15 cellular contexts compared by ENCODE assay signal in the genomic region with DNA sequence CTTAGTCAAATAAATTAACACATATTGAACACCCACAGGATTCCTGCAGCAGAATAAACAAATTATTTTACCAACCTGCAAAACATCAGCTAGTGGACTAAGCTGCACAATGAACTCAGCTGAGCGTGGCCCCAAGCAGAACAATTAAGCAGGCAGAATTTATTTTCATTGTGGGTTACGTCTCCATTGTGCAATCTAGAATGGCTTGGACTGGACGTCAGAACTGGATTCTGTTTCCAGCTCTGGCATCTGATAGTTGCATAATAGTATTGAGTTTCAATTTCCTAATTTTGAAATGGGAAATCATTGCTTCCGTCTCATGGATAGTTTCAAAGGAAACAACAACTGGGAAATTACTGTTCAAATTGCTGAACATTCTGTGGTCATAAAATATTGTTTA. TPM values are rescaled to one million over a fixed set of nuclear protein-coding genes. Genes with fewer than 3 reads are reported as not detected.
DNase-seq lines count a peak whose midpoint lies in the region; ATAC-seq, FAIRE-seq and TF ChIP-seq lines count a peak whose summit lies in the region.
"Had no signal": no experiment of that assay in that cellular context is flagged by ENCODE, and none has a peak within 500 bp of the region (broad histone marks: within the 10 kb centered on the region; RNA-seq: fewer than 3 reads in every experiment).

No MANE protein-coding gene starts in this region.

- FAIRE-seq in frontal cortex (lab: Jason Lieb, UNC) = no peak
- FAIRE-seq: GM12878 had no signal

- peak; percentile 24 for DNase-seq in CD1c-positive myeloid dendritic cell (ENCODE audit: extremely low spot score)
- DNase-seq in NCI-H69 (lab: John Stamatoyannopoulos, UW) = peak; percentile 68
- DNase-seq in fibroblast of the conjunctiva (ENCODE audit: low read depth) = peak; percentile 63
- DNase-seq in renal cortical epithelial cell (ENCODE audit: low read depth) = peak; percentile 91
- DNase-seq in frontal cortex (ENCODE audit: low spot score in 2 of 2) = no peak
- no peak for DNase-seq in GM10266 (ENCODE audit: extremely low spot score)
- DNase-seq: activated CD4-positive, CD25-positive, alpha-beta regulatory T cell; activated naive CD8-positive, alpha-beta T cell treated with anti-CD3 and anti-CD28 coated beads, Interleukin-2, amount 10 ng/mL, durations not matched to agents 7 days and 5 days; DMS53; NCI-H2171 treated with DMSO at 0.1 percent for 48 hours; stimulated activated CD8-positive, alpha-beta memory T cell treated with anti-CD3 and anti-CD28 coated beads, Interleukin-4, amount 100 ng/mL, for 48 hours; upper lobe of left lung had no signal

- TF ChIP-seq CTCF in GM10266 (IDR thresholded peaks at IDR 0.05; ENCODE audit: control insufficient read depth, insufficient read depth, low read depth, missing control alignments) = no peak

- ATAC-seq in HG03159 (IDR thresholded peaks at IDR 0.05; ENCODE audit: unreplicated experiment) = no peak
- ATAC-seq in GM21423 (IDR thresholded peaks at IDR 0.05; ENCODE audit: unreplicated experiment) = no peak
- ATAC-seq: GM12878 had no signal

RNA-seq across cellular contexts. Expression of a gene that starts 35.5 kb away (rescaled TPM):
- total RNA-seq in renal cortical epithelial cell (4.1 TPM in 1 of 2 replicates, not detected in the other), frontal cortex (1.6 TPM)
- total RNA-seq: activated naive CD8-positive, alpha-beta T cell treated with anti-CD3 and anti-CD28 coated beads, Interleukin-2, amount 10 ng/mL, durations not matched to agents 7 days and 5 days had no signal

Comparison
In these comparisons a context has a peak if more than half of its experiments do, and no peak if none do; other contexts are left out.
1. DNase-seq: peak in CD1c-positive myeloid dendritic cell (single experiment), NCI-H69 (single experiment), fibroblast of the conjunctiva (single experiment) and renal cortical epithelial cell (single experiment); none in frontal cortex (0 of 2) and GM10266 (single experiment).